Comparison of ENCODE assay signal across 23 cellular contexts in the genomic region with DNA sequence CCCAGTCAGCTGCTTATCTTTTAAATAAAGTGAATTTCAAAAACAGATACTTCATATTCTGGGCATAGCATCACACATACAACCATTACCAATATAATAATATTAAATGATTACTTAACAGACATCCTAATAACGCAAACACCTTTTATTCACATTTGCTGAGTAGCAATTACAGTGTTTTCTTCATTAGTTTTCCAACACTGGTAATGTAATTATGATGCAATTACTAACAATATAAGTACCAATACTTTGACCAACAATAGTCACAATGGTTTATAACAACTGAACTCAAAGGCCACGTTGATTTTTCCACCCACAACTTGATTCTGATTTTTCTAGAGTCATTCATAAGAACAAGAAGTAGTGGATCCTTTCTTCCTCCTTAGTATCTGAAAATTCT.
DNase-seq lines count a peak whose midpoint lies in the region; ATAC-seq, FAIRE-seq and TF ChIP-seq lines count a peak whose summit lies in the region.
"Had no signal": no experiment of that assay in that cellular context is flagged by ENCODE, and none has a peak within 500 bp of the region (broad histone marks: within the 10 kb centered on the region; RNA-seq: fewer than 3 reads in every experiment).

No MANE protein-coding gene starts in this region.

- no peak overlapping the region for H4K91ac ChIP-seq in mesenchymal stem cell (ENCODE audit: low read length)

- H3K27me3 ChIP-seq in HepG2 (ENCODE audit: control insufficient read depth in 1 of 2, insufficient read depth in 2 of 2, low read length in 2 of 2) (no peaks in the 10 kb centered on the region), right lobe of liver (no peaks in the 10 kb centered on the region), Panc1 (ENCODE audit: control insufficient read depth, insufficient read depth, low read length) (no peaks in the 10 kb centered on the region), mesenchymal stem cell (ENCODE audit: control insufficient read depth in 1 of 2, insufficient read depth in 1 of 2, low read length in 2 of 2) (no peaks in the 10 kb centered on the region), left ventricle myocardium inferior (ENCODE audit: low read depth) (no peaks in the 10 kb centered on the region), sigmoid colon (no peaks in the 10 kb centered on the region)
- H3K27me3 ChIP-seq: BE2C; BLaER1 treated with 17β-estradiol and CSF1 and Interleukin-3, amounts not matched to agents 10 nM and 100 nM had no signal

- no peak overlapping the region for H2AFZ ChIP-seq in HepG2 (ENCODE audit: low read length)
- no peak overlapping the region for H2AFZ ChIP-seq in mesenchymal stem cell (ENCODE audit: low read depth, low read length)
- H2AFZ ChIP-seq: GM23338 had no signal

- TF ChIP-seq POLR2A in HepG2 (IDR thresholded peaks at IDR 0.05; ENCODE audit: insufficient read depth in 1 of 2, low read depth in 2 of 2, low read length in 2 of 2) (no peak), right lobe of liver (IDR thresholded peaks at IDR 0.05) (no peak), sigmoid colon (IDR thresholded peaks at IDR 0.05) (no peak)

- H3K4me2 ChIP-seq in HepG2 (ENCODE audit: low read depth, low read length) (no peak overlapping the region), mesenchymal stem cell (ENCODE audit: low read length, poor library complexity, severe bottlenecking) (no peak overlapping the region)
- H3K4me2 ChIP-seq: A549, GM23338 had no signal

- H3K4me3 ChIP-seq in HepG2 (replicated peaks in 1 of 3; ENCODE audit: insufficient read depth in 1 of 3, low read depth in 2 of 3, low read length in 3 of 3) (no peak overlapping the region), right lobe of liver (no peak overlapping the region), Panc1 (ENCODE audit: low read depth in 2 of 2, low read length in 2 of 2) (no peak overlapping the region), mesenchymal stem cell (ENCODE audit: insufficient read depth in 1 of 2, low read depth in 1 of 2, low read length in 2 of 2) (no peak overlapping the region), left ventricle myocardium inferior (no peak overlapping the region), sigmoid colon (no peak overlapping the region)
- H3K4me3 ChIP-seq: A549; BLaER1 treated with 17β-estradiol and CSF1 and Interleukin-3, amounts not matched to agents 10 nM and 100 nM; GM23338 had no signal

- H3K79me1 ChIP-seq in mesenchymal stem cell (replicated peaks; ENCODE audit: low read length, poor library complexity, severe bottlenecking): no peaks in the 10 kb centered on the region

- H4K20me1 ChIP-seq in HepG2 (ENCODE audit: insufficient read depth, low read length): no peaks in the 10 kb centered on the region
- H4K20me1 ChIP-seq: BLaER1 treated with 17β-estradiol and CSF1 and Interleukin-3, amounts not matched to agents 10 nM and 100 nM had no signal

- CTCF ChIA-PET in HepG2 (lab: Yijun Ruan, JAX; ENCODE audit: low intra/inter-chr PET ratio, low total read pairs): no interaction called here
- CTCF ChIA-PET in Panc1 (lab: Charles Lee): no interaction called here

- 64% methylated on average over 2 of the region's 2 CpGs for WGBS in HepG2 (ENCODE audit: low lambda C conversion rate)
- WGBS in right lobe of liver (ENCODE audit: insufficient coverage, low coverage, low lambda C conversion rate, missing lambda C conversion rate): 76% methylated on average over 2 of the region's 2 CpGs
- WGBS in mesenchymal stem cell: 71% methylated on average over 1 of the region's 2 CpGs
- WGBS in sigmoid colon, 2 donors: 67 to 75% methylated on average over 2 of the region's 2 CpGs

- no peak for TF ChIP-seq EP300 in HepG2 (IDR thresholded peaks at IDR 0.05; ENCODE audit: low read depth in 2 of 2, low read length in 2 of 2)
- TF ChIP-seq EP300 in HepG2 (CRISPR knock-in tag; IDR thresholded peaks at IDR 0.05; ENCODE audit: borderline replicate concordance): no peak
- TF ChIP-seq EP300 in sigmoid colon (IDR thresholded peaks at IDR 0.05): no peak

- H3K18ac ChIP-seq in mesenchymal stem cell (ENCODE audit: low read depth in 1 of 2, low read length in 2 of 2): no peak overlapping the region

- H2BK12ac ChIP-seq in mesenchymal stem cell (ENCODE audit: low read length in 2 of 2): no peak overlapping the region

- no peak overlapping the region for H3K9ac ChIP-seq in HepG2 (ENCODE audit: insufficient read depth, low read depth, low read length)
- H3K9ac ChIP-seq in mesenchymal stem cell (ENCODE audit: low read length): no peak overlapping the region
- H3K9ac ChIP-seq: BLaER1 treated with 17β-estradiol and CSF1 and Interleukin-3, amounts not matched to agents 10 nM and 100 nM had no signal

- no peak for TF ChIP-seq RAD21 in HepG2 (CRISPR knock-in tag; IDR thresholded peaks at IDR 0.05)

- no peak for ATAC-seq in HepG2
- no peak for ATAC-seq in right lobe of liver
- ATAC-seq in Panc1: no peak
- ATAC-seq: A549, GM23338, HCT116 had no signal

- H3K23ac ChIP-seq in mesenchymal stem cell (ENCODE audit: low read length in 2 of 2): no peak overlapping the region

- no peak overlapping the region for H3K4ac ChIP-seq in mesenchymal stem cell (ENCODE audit: low read depth in 1 of 2, low read length in 2 of 2)

- TF ChIP-seq CTCF in HepG2 (CRISPR knock-in tag; IDR thresholded peaks at IDR 0.05) (no peak), right lobe of liver (IDR thresholded peaks at IDR 0.05) (no peak), Panc1 (IDR thresholded peaks at IDR 0.05) (no peak), left ventricle myocardium inferior (IDR thresholded peaks at IDR 0.05; ENCODE audit: borderline replicate concordance) (no peak), sigmoid colon (IDR thresholded peaks at IDR 0.05) (no peak)

- no peak overlapping the region for H2BK5ac ChIP-seq in mesenchymal stem cell (ENCODE audit: low read depth, low read length, poor library complexity, severe bottlenecking)

- no peak overlapping the region for H2BK120ac ChIP-seq in mesenchymal stem cell (ENCODE audit: low read depth, low read length)

- peak overlapping the region; percentile 28 for H2BK15ac ChIP-seq in mesenchymal stem cell (ENCODE audit: low read depth, poor library complexity, severe bottlenecking)

- in situ Hi-C loops in HepG2 (cut with HindIII; ENCODE audit: extremely low pct_ligation_motif_present, low pct_unique_long_range_greater_than_20kb) (no loop called here), Panc1 (cut with HindIII; ENCODE audit: low pct_unique_long_range_greater_than_20kb, low sequenced_read_pairs) (no loop called here)

- no peak overlapping the region for H2AK5ac ChIP-seq in mesenchymal stem cell (ENCODE audit: low read length, severe bottlenecking)

- no peaks in the 10 kb centered on the region for H3K79me2 ChIP-seq in HepG2 (ENCODE audit: insufficient read depth, low read length)

- no peak for FAIRE-seq in HepG2 (lab: Jason Lieb, UNC)
- FAIRE-seq: A549, D721Med, GM12891, GM18507 had no signal

- DNase-seq in HepG2 (ENCODE audit: low spot score) (no peak), right lobe of liver (no peak), Panc1 (ENCODE audit: low read depth, low spot score) (no peak), mesenchymal stem cell (no peak), left ventricle myocardium inferior (no peak), sigmoid colon (no peak)
- DNase-seq: 8988T; ACHN; AML-193; BE2C; CD4-positive, alpha-beta T cell; CD8-positive, alpha-beta memory T cell; DMS 273 treated with DMSO at 0.1 percent for 48 hours; DMS79; GF-D8; H9 had no signal

- no peaks in the 10 kb centered on the region for H3K36me3 ChIP-seq in HepG2 (replicated peaks in 1 of 2; ENCODE audit: control insufficient read depth in 1 of 2, insufficient read depth in 2 of 2, low read length in 2 of 2)
- H3K36me3 ChIP-seq in right lobe of liver: no peaks in the 10 kb centered on the region
- H3K36me3 ChIP-seq in Panc1 (ENCODE audit: control insufficient read depth, insufficient read depth, low read length): no peaks in the 10 kb centered on the region
- peaks cover 0 to 31% of the 10 kb centered on the region in 2 experiments for H3K36me3 ChIP-seq in mesenchymal stem cell (ENCODE audit: control insufficient read depth in 1 of 2, insufficient read depth in 2 of 2, low read depth in 1 of 2, low read length in 2 of 2)
- peaks cover 23% of the 10 kb centered on the region for H3K36me3 ChIP-seq in left ventricle myocardium inferior
- H3K36me3 ChIP-seq in sigmoid colon: peaks cover 0 to 24% (median 2%) of the 10 kb centered on the region in 4 donors
- H3K36me3 ChIP-seq: BE2C had no signal

- no peak overlapping the region for H3K27ac ChIP-seq in HepG2 (ENCODE audit: extremely low read length, insufficient read depth, low read length)
- H3K27ac ChIP-seq in right lobe of liver: no peak overlapping the region
- no peak overlapping the region for H3K27ac ChIP-seq in Panc1 (ENCODE audit: low read length)
- no peak overlapping the region for H3K27ac ChIP-seq in mesenchymal stem cell (ENCODE audit: low read length, poor library complexity, severe bottlenecking)
- no peak overlapping the region for H3K27ac ChIP-seq in left ventricle myocardium inferior (replicated peaks)
- H3K27ac ChIP-seq in sigmoid colon: no peak overlapping the region
- H3K27ac ChIP-seq: A549 had no signal

- BruUV-seq in HepG2 (replicated peaks; lab: Mats Ljungman, UMichigan) (no TSS peak), Panc1 (replicated peaks; lab: Mats Ljungman, UMichigan) (TSS peak; percentile 63)

- H3K9me3 ChIP-seq in HepG2 (ENCODE audit: low read length) (no peaks in the 10 kb centered on the region), right lobe of liver (no peaks in the 10 kb centered on the region), Panc1 (ENCODE audit: control insufficient read depth, insufficient read depth, low read depth, low read length) (no peaks in the 10 kb centered on the region), mesenchymal stem cell (ENCODE audit: control insufficient read depth, low read length) (no peaks in the 10 kb centered on the region), left ventricle myocardium inferior (replicated peaks) (no peaks in the 10 kb centered on the region), sigmoid colon (no peaks in the 10 kb centered on the region)
- H3K9me3 ChIP-seq: A549, BE2C had no signal

- POLR2A ChIA-PET in HepG2 (lab: Yijun Ruan, JAX): no interaction called here
- POLR2A ChIA-PET in Panc1 (lab: Charles Lee): no interaction called here

- H3K14ac ChIP-seq in mesenchymal stem cell (ENCODE audit: low read length in 2 of 2): no peak overlapping the region

- H3K4me1 ChIP-seq in HepG2 (ENCODE audit: insufficient read depth, low read length) (no peaks in the 10 kb centered on the region), right lobe of liver (no peaks in the 10 kb centered on the region), Panc1 (ENCODE audit: control insufficient read depth, insufficient read depth, low read length) (no peaks in the 10 kb centered on the region), mesenchymal stem cell (ENCODE audit: control insufficient read depth, insufficient read depth, low read depth, low read length) (no peaks in the 10 kb centered on the region), left ventricle myocardium inferior (no peaks in the 10 kb centered on the region), sigmoid colon (peaks cover 0 to 4% (median 0%) of the 10 kb centered on the region in 4 donors)
- H3K4me1 ChIP-seq: A549, BE2C had no signal

- H4K8ac ChIP-seq in mesenchymal stem cell (ENCODE audit: low read length): no peak overlapping the region

- intact Hi-C loops in HepG2 (cut with micrococcal nuclease; ENCODE audit: unreplicated experiment): no loop called here
- intact Hi-C loops in right lobe of liver (cut with DNase I): no loop called here
- intact Hi-C loops in Panc1 (cut with micrococcal nuclease; ENCODE audit: unreplicated experiment): no loop called here
- intact Hi-C loops in left ventricle myocardium inferior (cut with micrococcal nuclease): no loop called here
- intact Hi-C loops in sigmoid colon (cut with DNase I): no loop called here
